In genomic region chr19:18418034-18418724, GRCh38 we compare ENCODE assay signal across 8 cellular contexts. TPM values are rescaled to one million over a fixed set of nuclear protein-coding genes. Genes with fewer than 3 reads are reported as not detected.
DNase-seq lines count a peak whose midpoint lies in the region; ATAC-seq, FAIRE-seq and TF ChIP-seq lines count a peak whose summit lies in the region.

No MANE protein-coding gene starts in this region.

- H3K4me1 ChIP-seq in GM12878 (ENCODE audit: control insufficient read depth, insufficient read depth, low read length) (peaks cover 70% of the 10 kb centered on the region), transverse colon (peaks cover 37 to 79% (median 65%) of the 10 kb centered on the region in 4 donors), BE2C (peaks cover 22% of the 10 kb centered on the region)

- H3K4me3 Mint-ChIP-seq in memory B cell, result peak overlapping the region; percentile 75

- ATAC-seq in GM12878 (no peak), memory B cell (ENCODE audit: low read depth) (no peak), HG03378 (IDR thresholded peaks at IDR 0.05; ENCODE audit: unreplicated experiment) (no peak)

- RAD21 ChIA-PET in GM12878 (lab: Charles Lee; ENCODE audit: unreplicated experiment), result interaction anchor here (0.6 to 2.1 kb wide), 8 partner anchors 11 to 426 kb away, joined by 3 to 12 read pairs (median 5); partner anchors contain the start of genes JUND and LSM4

- no peak for TF ChIP-seq RAD21 in GM12878 (IDR thresholded peaks at IDR 0.05; ENCODE audit: insufficient read depth, low read depth, low read length)

- no peak overlapping the region for H3K9ac ChIP-seq in GM12878 (ENCODE audit: control insufficient read depth, insufficient read depth, low read length)

- H3K27me3 Mint-ChIP-seq in memory B cell, result peaks cover 32% of the 10 kb centered on the region

- TF ChIP-seq POLR2A in GM12878 (IDR thresholded peaks at IDR 0.05; ENCODE audit: low read depth, low read length), result no peak
- no peak for TF ChIP-seq POLR2A in transverse colon (IDR thresholded peaks at IDR 0.05)

- H3K4me3 ChIP-seq in GM12878 (peak overlapping the region; percentile 65; the same call in 1 of the 2 replicates), transverse colon (peak overlapping the region in 2 of 4 donors; percentile 35 to 89), BE2C (ENCODE audit: low read depth, low read length) (no peak overlapping the region)

- DNase-seq in HTR-8/SVneo (ENCODE audit: insufficient read length, low spot score), result no peak
- no peak for DNase-seq in GM12878 (ENCODE audit: low read depth, low spot score)
- no peak for DNase-seq in memory B cell (ENCODE audit: low spot score in 2 of 2)
- no peak for DNase-seq in transverse colon
- DNase-seq in BE2C, result no peak
- no peak for DNase-seq in EL

- peak; percentile 9 for FAIRE-seq in HTR-8/SVneo (lab: Jason Lieb, UNC)
- FAIRE-seq in GM12878 (lab: Jason Lieb, UNC), result no peak

- H4K20me1 ChIP-seq in GM12878 (ENCODE audit: control insufficient read depth, insufficient read depth), result no peaks in the 10 kb centered on the region

- peaks cover 39% of the 10 kb centered on the region for H3K79me2 ChIP-seq in GM12878 (ENCODE audit: control insufficient read depth, insufficient read depth, low read length)

- H3K27me3 ChIP-seq in GM12878 (replicated peaks in 1 of 2; ENCODE audit: control insufficient read depth in 2 of 2, insufficient read depth in 2 of 2, low read length in 1 of 2) (no peaks in the 10 kb centered on the region), transverse colon (peaks cover 24% of the 10 kb centered on the region), BE2C (no peaks in the 10 kb centered on the region)

- H3K9me3 ChIP-seq in GM12878 (replicated peaks; ENCODE audit: control insufficient read depth, insufficient read depth, low read length), result no peaks in the 10 kb centered on the region
- H3K9me3 ChIP-seq in transverse colon, result no peaks in the 10 kb centered on the region
- no peaks in the 10 kb centered on the region for H3K9me3 ChIP-seq in BE2C

- intact Hi-C loops in GM12878 (cut with micrococcal nuclease; ENCODE audit: unreplicated experiment) (loop anchor here (10.0 kb wide), 1 partner anchor 213 kb away; the partner anchor contains the start of gene RAB3A), transverse colon (cut with DNase I; ENCODE audit: low total_unique reads) (loop anchor here (10.0 kb wide), 2 partner anchors 153 to 213 kb away; partner anchors contain the start of gene RAB3A)

- peak overlapping the region; percentile 79 for H3K27ac Mint-ChIP-seq in memory B cell

- TF ChIP-seq EP300 in GM12878 (IDR thresholded peaks at IDR 0.05; ENCODE audit: borderline replicate concordance in 1 of 2, control insufficient read depth in 1 of 2, low read depth in 2 of 2, low read length in 2 of 2) (no peak), transverse colon (IDR thresholded peaks at IDR 0.05; ENCODE audit: low read depth) (no peak)

- POLR2A ChIA-PET in GM12878 (lab: Charles Lee), result interaction anchor here (0.5 to 2.6 kb wide), 12 partner anchors 10 to 241 kb away, joined by 3 to 21 read pairs (median 4); partner anchors contain the start of genes JUND and LSM4

- in situ Hi-C loops in GM12878 (cut with MboI), result no loop called here
- in situ Hi-C loops in transverse colon (cut with MboI; ENCODE audit: low pct_ligation_motif_present in 1 of 4, low pct_unique_long_range_greater_than_20kb in 1 of 4, low sequenced_read_pairs in 3 of 4), result loop anchor here in 1 of 4 donors (25.0 kb wide), 1 partner anchor 156 kb away; the partner anchor contains the start of gene IQCN

- no TSS peak for BruUV-seq in GM12878 (replicated peaks; lab: Mats Ljungman, UMichigan)

- peak overlapping the region; percentile 94 for H3K4me2 ChIP-seq in GM12878 (ENCODE audit: control insufficient read depth, insufficient read depth)

- peaks cover 54% of the 10 kb centered on the region for H3K4me1 Mint-ChIP-seq in memory B cell

- CTCF ChIA-PET in GM12878 (lab: Yijun Ruan, JAX), result interaction anchor here (0.8 to 2.1 kb wide), 8 partner anchors 8 to 139 kb away, joined by 3 to 14 read pairs (median 5); partner anchors contain the start of gene GDF15

- 26% methylated on average over 39 of the region's 39 CpGs for WGBS in GM12878 (ENCODE audit: insufficient coverage, insufficient replicate concordance, low lambda C conversion rate, missing lambda C conversion rate)
- WGBS in transverse colon (ENCODE audit: low coverage in 1 of 2), 2 donors, result 18% methylated on average over 27 of the region's 39 CpGs; no CpG with 5 or more reads in 1 of the 2 donors

- H3K27ac ChIP-seq in 22Rv1 (peak overlapping the region; percentile 90), GM12878 (ENCODE audit: control insufficient read depth, insufficient read depth) (peak overlapping the region; percentile 19; the same call in 1 of the 2 replicates), transverse colon (peak overlapping the region; percentile 87 to 92 (median 88))

- H3K36me3 ChIP-seq in GM12878 (ENCODE audit: control insufficient read depth in 2 of 2, insufficient read depth in 2 of 2, low read length in 1 of 2), result no peaks in the 10 kb centered on the region
- H3K36me3 ChIP-seq in transverse colon, result no peaks in the 10 kb centered on the region
- H3K36me3 ChIP-seq in BE2C, result peaks cover 4% of the 10 kb centered on the region

- no peaks in the 10 kb centered on the region for H3K9me3 Mint-ChIP-seq in memory B cell

- TF ChIP-seq CTCF in 22Rv1 (IDR thresholded peaks at IDR 0.05), result no peak
- no peak for TF ChIP-seq CTCF in GM12878 (IDR thresholded peaks at IDR 0.05 in 2 of 3, conservative IDR thresholded peaks at IDR 0.05 in 1 of 3; ENCODE audit: control insufficient read depth in 2 of 3, extremely low read depth in 1 of 3, insufficient read depth in 1 of 3, low read depth in 3 of 3, low read length in 3 of 3)
- TF ChIP-seq CTCF in transverse colon (IDR thresholded peaks at IDR 0.05), result no peak
- no peak for TF ChIP-seq CTCF in BE2C (IDR thresholded peaks at IDR 0.05; ENCODE audit: low read depth, low read length)

- SMC1A ChIA-PET in GM12878 (lab: Charles Lee; ENCODE audit: uncharacterized antibody, unreplicated experiment), result interaction anchor here (0.6 to 2.6 kb wide), 7 partner anchors 10 to 136 kb away, joined by 3 to 11 read pairs (median 3); no protein-coding TSS in a partner anchor

- 0 out of 2 replicates have a peak overlapping the region, but pooled peaks have one; percentile 9 for H2AFZ ChIP-seq in GM12878 (ENCODE audit: control insufficient read depth, low read depth, low read length)

- no peaks in the 10 kb centered on the region for H3K36me3 Mint-ChIP-seq in memory B cell

RNA-seq across cellular contexts. Expression of gene SSBP4, which starts 1.0 kb away (rescaled TPM):
- total RNA-seq in GM12878 (2013; cell fraction: nucleolus; rRNA removed), result 40.3 and 49.5 TPM in 2 replicates
- total RNA-seq in GM12878 (2014; rRNA removed) (91.4 and 122 TPM in 2 replicates), GM12878 (2014; rRNA removed; fragmentation: Illumina TruSeq; extraction: Trizol) (32.9 and 39.5 TPM in 2 replicates), GM12878 (2021) (131 and 150 TPM in 2 replicates), transverse colon (10 to 100 TPM in 3 of 4 donors, 1 to 10 TPM in 1; 9.4 to 40.4 (median 32.2) TPM)
- 12.2 TPM for polyA plus RNA-seq in GM12878 (2011; ENCODE audit: low read depth)
- polyA plus RNA-seq in GM12878 (2011; rRNA removed) (11.5 and 19.0 TPM in 2 replicates), GM12878 (2014; fragmentation: Illumina TruSeq; extraction: Trizol) (7.1 and 22.5 TPM in 2 replicates), GM12878 (2014; fragmentation: Nextera tagmentation; extraction: Ambion mirVana) (1 to 10 TPM in 1 of 2 experiments, under 1 TPM in 1; 0.37 to 6.6 TPM), GM12878 (2014; rRNA removed) (98.3 and 119 TPM in 2 replicates), GM12878 (2016; fragmentation: Nextera tagmentation; extraction: Ambion mirVana) (10 to 100 TPM; 38.3 to 58.5 TPM)
- polyA plus RNA-seq in GM12878 (2011; cell fraction: cytosol; rRNA removed), result 23.2 and 39.7 TPM in 2 replicates
- 104 and 142 TPM in 2 replicates for polyA plus RNA-seq in GM12878 (2011; cell fraction: nucleus; rRNA removed)
- 52.3 and 55.4 TPM in 2 replicates for polyA plus RNA-seq in GM12878 (2012)
- 4.2 and 21.6 TPM in 2 replicates for polyA minus RNA-seq in GM12878 (2011; rRNA and poly(A)+ RNA removed)
- polyA minus RNA-seq in GM12878 (2011; cell fraction: cytosol; rRNA and poly(A)+ RNA removed), result 20.1 and 26.7 TPM in 2 replicates
- polyA minus RNA-seq in GM12878 (2011; cell fraction: nucleus; rRNA and poly(A)+ RNA removed), result 23.2 and 48.4 TPM in 2 replicates
- 467 TPM for polyA plus RNA-seq in BE2C (2012; ENCODE audit: insufficient read depth, insufficient read length, low read depth)

RNA-seq across cellular contexts. Expression of gene ISYNA1, which starts 19.8 kb away (rescaled TPM):
- 8.2 and 8.9 TPM in 2 replicates for total RNA-seq in GM12878 (2013; cell fraction: nucleolus; rRNA removed)
- total RNA-seq in GM12878 (2014; rRNA removed), result 9.9 and 12.3 TPM in 2 replicates
- total RNA-seq in GM12878 (2014; rRNA removed; fragmentation: Illumina TruSeq; extraction: Trizol), result 4.9 and 5.3 TPM in 2 replicates
- 37.0 and 38.8 TPM in 2 replicates for total RNA-seq in GM12878 (2021)
- 12.5 TPM for polyA plus RNA-seq in GM12878 (2011; ENCODE audit: low read depth)
- polyA plus RNA-seq in GM12878 (2011; rRNA removed), result 0.78 and 1.9 TPM in 2 replicates
- 2.0 and 3.0 TPM in 2 replicates for polyA plus RNA-seq in GM12878 (2011; cell fraction: cytosol; rRNA removed)
- polyA plus RNA-seq in GM12878 (2011; cell fraction: nucleus; rRNA removed), result 19.2 and 23.0 TPM in 2 replicates
- polyA plus RNA-seq in GM12878 (2012), result 23.2 and 24.0 TPM in 2 replicates
- 2.5 and 3.8 TPM in 2 replicates for polyA plus RNA-seq in GM12878 (2014; fragmentation: Illumina TruSeq; extraction: Trizol)
- polyA plus RNA-seq in GM12878 (2014; fragmentation: Nextera tagmentation; extraction: Ambion mirVana), result 1 to 10 TPM; 2.8 to 6.3 TPM
- 33.0 and 37.8 TPM in 2 replicates for polyA plus RNA-seq in GM12878 (2014; rRNA removed)
- polyA plus RNA-seq in GM12878 (2016; fragmentation: Nextera tagmentation; extraction: Ambion mirVana), result 10 to 100 TPM; 12.0 to 12.5 TPM
- polyA minus RNA-seq in GM12878 (2011; rRNA and poly(A)+ RNA removed), result 0.59 and 2.4 TPM in 2 replicates
- polyA minus RNA-seq in GM12878 (2011; cell fraction: cytosol; rRNA and poly(A)+ RNA removed), result 1.1 and 5.1 TPM in 2 replicates
- polyA minus RNA-seq in GM12878 (2011; cell fraction: nucleus; rRNA and poly(A)+ RNA removed), result 2.3 and 5.6 TPM in 2 replicates
- 10 to 100 TPM in 2 of 4 donors, 1 to 10 TPM in 2; 3.0 to 15.1 (median 8.8) TPM for total RNA-seq in transverse colon
- 156 TPM for polyA plus RNA-seq in BE2C (2012; ENCODE audit: insufficient read depth, insufficient read length, low read depth)

RNA-seq across cellular contexts. Expression of gene LRRC25, which starts 20.8 kb away (rescaled TPM):
- total RNA-seq in GM12878 (2013; cell fraction: nucleolus; rRNA removed), result 14.5 and 19.3 TPM in 2 replicates
- 2.5 and 2.9 TPM in 2 replicates for total RNA-seq in GM12878 (2014; rRNA removed)
- 1.1 TPM in 2 replicates for total RNA-seq in GM12878 (2014; rRNA removed; fragmentation: Illumina TruSeq; extraction: Trizol)
- total RNA-seq in GM12878 (2021), result 2.7 TPM in 2 replicates
- polyA plus RNA-seq in GM12878 (2011; ENCODE audit: low read depth), result 1.6 TPM
- polyA plus RNA-seq in GM12878 (2011; rRNA removed), result 0.19 and 0.38 TPM in 2 replicates
- polyA plus RNA-seq in GM12878 (2011; cell fraction: cytosol; rRNA removed), result 0.55 and 0.87 TPM in 2 replicates
- polyA plus RNA-seq in GM12878 (2011; cell fraction: nucleus; rRNA removed), result 0.24 and 0.42 TPM in 2 replicates
- polyA plus RNA-seq in GM12878 (2012), result 4.1 and 4.9 TPM in 2 replicates
- polyA plus RNA-seq in GM12878 (2014; fragmentation: Illumina TruSeq; extraction: Trizol), result 1.00 and 1.3 TPM in 2 replicates
- polyA plus RNA-seq in GM12878 (2014; fragmentation: Nextera tagmentation; extraction: Ambion mirVana), result under 1 TPM; 0.50 to 0.53 TPM
- polyA plus RNA-seq in GM12878 (2014; rRNA removed), result 2.1 and 2.7 TPM in 2 replicates
- 1 to 10 TPM; 1.2 to 1.6 TPM for polyA plus RNA-seq in GM12878 (2016; fragmentation: Nextera tagmentation; extraction: Ambion mirVana)
- 0.44 and 1.1 TPM in 2 replicates for polyA minus RNA-seq in GM12878 (2011; rRNA and poly(A)+ RNA removed)
- 0.67 TPM in 1 of 2 replicates, not detected in the other for polyA minus RNA-seq in GM12878 (2011; cell fraction: cytosol; rRNA and poly(A)+ RNA removed)
- 0.73 and 0.86 TPM in 2 replicates for polyA minus RNA-seq in GM12878 (2011; cell fraction: nucleus; rRNA and poly(A)+ RNA removed)
- 1 to 10 TPM in 3 of 4 donors, not detected in 1; 3.3 to 4.9 (median 4.1) TPM for total RNA-seq in transverse colon
- not detected for polyA plus RNA-seq in BE2C (2012; ENCODE audit: insufficient read depth, insufficient read length, low read depth)

RNA-seq across cellular contexts. Expression of gene GDF15, which starts 32.2 kb away (rescaled TPM):
- 4.5 and 5.8 TPM in 2 replicates for total RNA-seq in GM12878 (2013; cell fraction: nucleolus; rRNA removed)
- total RNA-seq in GM12878 (2014; rRNA removed) (1.4 and 1.8 TPM in 2 replicates), GM12878 (2014; rRNA removed; fragmentation: Illumina TruSeq; extraction: Trizol) (0.31 and 0.60 TPM in 2 replicates), GM12878 (2021) (1.6 and 2.2 TPM in 2 replicates), transverse colon (10 to 100 TPM; 36.3 to 77.0 (median 58.9) TPM)
- 0.97 TPM for polyA plus RNA-seq in GM12878 (2011; ENCODE audit: low read depth)
- polyA plus RNA-seq in GM12878 (2011; rRNA removed) (0.22 and 0.46 TPM in 2 replicates), GM12878 (2014; fragmentation: Illumina TruSeq; extraction: Trizol) (0.29 and 0.92 TPM in 2 replicates), GM12878 (2014; fragmentation: Nextera tagmentation; extraction: Ambion mirVana) (under 1 TPM in 1 of 2 experiments, not detected in 1; 0.11 TPM), GM12878 (2014; rRNA removed) (1.4 and 1.6 TPM in 2 replicates), GM12878 (2016; fragmentation: Nextera tagmentation; extraction: Ambion mirVana) (1 to 10 TPM; 2.8 to 3.6 TPM)
- 2.1 and 2.2 TPM in 2 replicates for polyA plus RNA-seq in GM12878 (2011; cell fraction: cytosol; rRNA removed)
- polyA plus RNA-seq in GM12878 (2011; cell fraction: nucleus; rRNA removed), result 3.2 and 4.0 TPM in 2 replicates
- 3.5 and 6.0 TPM in 2 replicates for polyA plus RNA-seq in GM12878 (2012)
- 1.6 TPM in 1 of 2 replicates, not detected in the other for polyA minus RNA-seq in GM12878 (2011; rRNA and poly(A)+ RNA removed)
- 2.8 and 7.8 TPM in 2 replicates for polyA minus RNA-seq in GM12878 (2011; cell fraction: cytosol; rRNA and poly(A)+ RNA removed)
- 1.6 and 2.2 TPM in 2 replicates for polyA minus RNA-seq in GM12878 (2011; cell fraction: nucleus; rRNA and poly(A)+ RNA removed)
- polyA plus RNA-seq in BE2C (2012; ENCODE audit: insufficient read depth, insufficient read length, low read depth), result 492 TPM

Comparison
In these comparisons a context has a peak if more than half of its experiments do, and no peak if none do; other contexts are left out.
1. H3K27ac ChIP-seq: peak in every context shown above with its lines; median percentile 90 in 22Rv1; 88 in transverse colon; 19 in GM12878.